13 cellular contexts compared by ENCODE assay signal in genomic region chr21:45498646-45499000, GRCh38.
"Had no signal": no experiment of that assay in that cellular context is flagged by ENCODE, and none has a peak within 500 bp of the region (broad histone marks: within the 10 kb centered on the region; RNA-seq: fewer than 3 reads in every experiment).

No MANE protein-coding gene starts in this region.

- H3K9me3 Mint-ChIP-seq: immature natural killer cell had no signal

- H3K27ac Mint-ChIP-seq: activated CD8-positive, alpha-beta T cell treated with anti-CD3 and anti-CD28 coated beads, Interleukin-2, amount 10 ng/mL, durations not matched to agents 7 days and 5 days; immature natural killer cell had no signal

- ATAC-seq: activated CD8-positive, alpha-beta T cell treated with anti-CD3 and anti-CD28 coated beads, Interleukin-2, amount 10 ng/mL, durations not matched to agents 7 days and 5 days; foreskin keratinocyte had no signal

- DNase-seq: activated CD4-positive, alpha-beta T cell treated with anti-CD3 and anti-CD28 coated beads for 48 hours; activated CD8-positive, alpha-beta T cell treated with anti-CD3 and anti-CD28 coated beads, Interleukin-2, amount 10 ng/mL, durations not matched to agents 7 days and 5 days; activated naive CD4-positive, alpha-beta T cell treated with Interleukin-2 at 50 U/mL for 16 hours; anterior cingulate cortex; cerebellar nuclear complex; effector memory CD4-positive, alpha-beta T cell; foreskin keratinocyte; immature natural killer cell; mammary epithelial cell; naive B cell; stimulated activated CD4-positive, alpha-beta T cell treated with anti-CD3 and anti-CD28 coated beads, Interleukin-15, amount 100 ng/mL, for 24 hours; stimulated activated CD4-positive, alpha-beta T cell treated with anti-CD3 and anti-CD28 coated beads, Interleukin-4, amount 100 ng/mL, for 1 hour; stimulated activated naive CD4-positive, alpha-beta T cell had no signal

- H3K36me3 Mint-ChIP-seq: naive B cell had no signal

- H3K4me3 Mint-ChIP-seq: activated CD8-positive, alpha-beta T cell treated with anti-CD3 and anti-CD28 coated beads, Interleukin-2, amount 10 ng/mL, durations not matched to agents 7 days and 5 days; immature natural killer cell; naive B cell had no signal

- H3K27me3 Mint-ChIP-seq: naive B cell had no signal
